1 cellular context compared by ENCODE assay signal in the genomic region with DNA sequence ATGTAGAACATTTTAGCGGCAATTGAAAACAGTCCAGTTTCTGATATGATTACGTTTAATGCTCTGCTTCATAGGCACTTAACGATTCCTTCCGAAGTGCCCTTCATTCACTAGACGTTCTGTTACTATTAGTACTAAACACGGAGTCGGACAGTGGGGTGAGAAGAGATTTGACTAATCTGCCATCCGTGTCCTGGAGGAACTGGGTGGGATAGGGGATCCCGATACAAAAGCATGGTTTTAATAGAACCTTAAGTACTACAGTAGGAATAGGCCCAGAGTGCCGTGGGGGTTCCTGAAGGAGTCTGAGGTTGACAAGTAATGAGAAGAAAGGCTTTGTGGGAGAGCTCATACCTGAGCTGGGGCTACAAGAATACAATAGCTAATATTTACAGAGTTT.
TF ChIP-seq lines count a peak whose summit lies in the region.

No MANE protein-coding gene starts in this region.

TF ChIP-seq in IMR-90, 13 proteins besides CTCF, POLR2A, EP300 and RAD21:
- TF ChIP-seq SMC3 (IDR thresholded peaks at IDR 0.05; ENCODE audit: low read depth, low read length) (no peak), CHD1 (IDR thresholded peaks at IDR 0.05; ENCODE audit: low read depth, low read length) (no peak), CEBPB (IDR thresholded peaks at IDR 0.05; ENCODE audit: low read depth, low read length) (no peak), BHLHE40 (IDR thresholded peaks at IDR 0.05; ENCODE audit: low read depth, low read length) (no peak), RCOR1 (IDR thresholded peaks at IDR 0.05; ENCODE audit: insufficient replicate concordance, low read length) (no peak), MXI1 (IDR thresholded peaks at IDR 0.05; ENCODE audit: borderline replicate concordance, low read depth, low read length) (no peak), NFE2L2 (IDR thresholded peaks at IDR 0.05; ENCODE audit: low read depth, low read length) (no peak), RFX5 (IDR thresholded peaks at IDR 0.05; ENCODE audit: low read depth, low read length) (no peak), MAFK (IDR thresholded peaks at IDR 0.05; ENCODE audit: low read depth, low read length) (no peak), FOS (IDR thresholded peaks at IDR 0.05; ENCODE audit: low read depth, low read length) (no peak), MAZ (IDR thresholded peaks at IDR 0.05; ENCODE audit: borderline replicate concordance, low read depth, low read length) (no peak)
- TF ChIP-seq, protein P1, sequence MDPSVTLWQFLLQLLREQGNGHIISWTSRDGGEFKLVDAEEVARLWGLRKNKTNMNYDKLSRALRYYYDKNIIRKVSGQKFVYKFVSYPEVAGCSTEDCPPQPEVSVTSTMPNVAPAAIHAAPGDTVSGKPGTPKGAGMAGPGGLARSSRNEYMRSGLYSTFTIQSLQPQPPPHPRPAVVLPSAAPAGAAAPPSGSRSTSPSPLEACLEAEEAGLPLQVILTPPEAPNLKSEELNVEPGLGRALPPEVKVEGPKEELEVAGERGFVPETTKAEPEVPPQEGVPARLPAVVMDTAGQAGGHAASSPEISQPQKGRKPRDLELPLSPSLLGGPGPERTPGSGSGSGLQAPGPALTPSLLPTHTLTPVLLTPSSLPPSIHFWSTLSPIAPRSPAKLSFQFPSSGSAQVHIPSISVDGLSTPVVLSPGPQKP (IDR thresholded peaks at IDR 0.05; ENCODE audit: borderline replicate concordance, low read depth, low read length): no peak
- TF ChIP-seq, protein P2, sequence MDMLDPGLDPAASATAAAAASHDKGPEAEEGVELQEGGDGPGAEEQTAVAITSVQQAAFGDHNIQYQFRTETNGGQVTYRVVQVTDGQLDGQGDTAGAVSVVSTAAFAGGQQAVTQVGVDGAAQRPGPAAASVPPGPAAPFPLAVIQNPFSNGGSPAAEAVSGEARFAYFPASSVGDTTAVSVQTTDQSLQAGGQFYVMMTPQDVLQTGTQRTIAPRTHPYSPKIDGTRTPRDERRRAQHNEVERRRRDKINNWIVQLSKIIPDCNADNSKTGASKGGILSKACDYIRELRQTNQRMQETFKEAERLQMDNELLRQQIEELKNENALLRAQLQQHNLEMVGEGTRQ (IDR thresholded peaks at IDR 0.05; ENCODE audit: low read depth, low read length): no peak
